ENCODE assay signal across 14 cellular contexts in genomic region chr11:8038811-8039529, GRCh38. TPM values are rescaled to one million over a fixed set of nuclear protein-coding genes. Genes with fewer than 3 reads are reported as not detected.
DNase-seq lines count a peak whose midpoint lies in the region; ATAC-seq and TF ChIP-seq lines count a peak whose summit lies in the region.
"Had no signal": no experiment of that assay in that cellular context is flagged by ENCODE, and none has a peak within 500 bp of the region (broad histone marks: within the 10 kb centered on the region; RNA-seq: fewer than 3 reads in every experiment).

No MANE protein-coding gene starts in this region.

- H3K27me3 ChIP-seq in BLaER1, result no peaks in the 10 kb centered on the region
- no peaks in the 10 kb centered on the region for H3K27me3 ChIP-seq in right cardiac atrium (ENCODE audit: control insufficient read depth, insufficient read depth)

- intact Hi-C loops in right cardiac atrium (cut with DNase I), result no loop called here

- H3K4me1 Mint-ChIP-seq in WTC11, result no peaks in the 10 kb centered on the region
- H3K4me1 Mint-ChIP-seq in osteocyte (ENCODE audit: unreplicated experiment), result peaks cover 5% of the 10 kb centered on the region
- H3K4me1 Mint-ChIP-seq: CD4-positive, CD25-positive, alpha-beta regulatory T cell had no signal

- POLR2A ChIA-PET in WTC11 (lab: Charles Lee), result no interaction called here

- no peaks in the 10 kb centered on the region for H3K9me3 ChIP-seq in BLaER1
- no peaks in the 10 kb centered on the region for H3K9me3 ChIP-seq in right cardiac atrium (ENCODE audit: control insufficient read depth, low read length)
- H3K9me3 ChIP-seq: A549 had no signal

- DNase-seq in WTC11 (ENCODE audit: low spot score), result no peak
- peak; percentile 45 for DNase-seq in islet precursor cell
- peak; percentile 73 for DNase-seq in osteocyte (ENCODE audit: extremely low spot score, unreplicated experiment)
- no peak for DNase-seq in NCI-H1930 (lab: John Stamatoyannopoulos, UW)
- no peak for DNase-seq in right cardiac atrium
- no peak for DNase-seq in mesenteric fat pad (ENCODE audit: low spot score)
- DNase-seq: CD4-positive, CD25-positive, alpha-beta regulatory T cell; KG1; NCI-H1048; NK-92 treated with Interleukin-12 subunit alpha and Interleukin-12 subunit beta, amount 100 ng/mL, for 24 hours had no signal

- no peaks in the 10 kb centered on the region for H4K20me1 ChIP-seq in BLaER1

- no peaks in the 10 kb centered on the region; the same call in none of the 2 replicates for H3K27me3 Mint-ChIP-seq in WTC11 (ENCODE audit: low read depth)
- peaks cover 36% of the 10 kb centered on the region for H3K27me3 Mint-ChIP-seq in osteocyte (ENCODE audit: unreplicated experiment)

- H3K4me3 ChIP-seq in BLaER1 (no peak overlapping the region), right cardiac atrium (ENCODE audit: low read length) (no peak overlapping the region)
- H3K4me3 ChIP-seq: A549, GM12878 had no signal

- CTCF ChIA-PET in WTC11 (lab: Charles Lee), result interaction anchor here (1.0 to 14.5 kb wide), 4 partner anchors 16 to 60 kb away, joined by 3 to 278 read pairs (median 16); no protein-coding TSS in a partner anchor

- H3K9ac ChIP-seq in BLaER1, result no peak overlapping the region

- peak; percentile 48 for ATAC-seq in WTC11
- ATAC-seq in GM19351 (IDR thresholded peaks at IDR 0.05; ENCODE audit: unreplicated experiment), result no peak
- no peak for ATAC-seq in right cardiac atrium
- ATAC-seq: A549, GM12878 had no signal

- H3K4me1 ChIP-seq in BLaER1 (peaks cover 10% of the 10 kb centered on the region), right cardiac atrium (ENCODE audit: control insufficient read depth, insufficient read depth, low read length) (peaks cover 2% of the 10 kb centered on the region)
- H3K4me1 ChIP-seq: A549 had no signal

- H3K4me2 ChIP-seq in BLaER1, result peak overlapping the region; percentile 39
- H3K4me2 ChIP-seq: A549 had no signal

- no peaks in the 10 kb centered on the region for H3K36me3 ChIP-seq in BLaER1

- 85% methylated on average over 12 of the region's 12 CpGs for WGBS in right cardiac atrium

- H3K36me3 Mint-ChIP-seq in WTC11 (no peaks in the 10 kb centered on the region), osteocyte (ENCODE audit: unreplicated experiment) (no peaks in the 10 kb centered on the region)
- H3K36me3 Mint-ChIP-seq: CD4-positive, CD25-positive, alpha-beta regulatory T cell had no signal

- H3K27ac ChIP-seq in BLaER1, result no peak overlapping the region
- no peak overlapping the region for H3K27ac ChIP-seq in right cardiac atrium (ENCODE audit: low read length)
- H3K27ac ChIP-seq: A549 had no signal

- TF ChIP-seq CTCF in WTC11 (IDR thresholded peaks at IDR 0.05), result no peak
- no peak for TF ChIP-seq CTCF in osteocyte (IDR thresholded peaks at IDR 0.05)

- H3K9me3 Mint-ChIP-seq in WTC11 (peaks cover 12% of the 10 kb centered on the region), osteocyte (ENCODE audit: unreplicated experiment) (no peaks in the 10 kb centered on the region)

- no peak overlapping the region for H3K4me3 Mint-ChIP-seq in WTC11
- H3K4me3 Mint-ChIP-seq in osteocyte (ENCODE audit: unreplicated experiment), result no peak overlapping the region
- H3K4me3 Mint-ChIP-seq: CD4-positive, CD25-positive, alpha-beta regulatory T cell had no signal

- H3K27ac Mint-ChIP-seq in WTC11 (no peak overlapping the region), osteocyte (ENCODE audit: unreplicated experiment) (no peak overlapping the region)
- H3K27ac Mint-ChIP-seq: CD4-positive, CD25-positive, alpha-beta regulatory T cell had no signal

TF ChIP-seq in WTC11, 78 proteins besides CTCF, POLR2A, EP300 and RAD21:
- no peak for TF ChIP-seq FOXP1 (CRISPR knock-in tag; IDR thresholded peaks at IDR 0.05; ENCODE audit: borderline replicate concordance)
- TF ChIP-seq ZNF423 (CRISPR knock-in tag; IDR thresholded peaks at IDR 0.05), result no peak
- no peak for TF ChIP-seq ZBTB43 (CRISPR knock-in tag; IDR thresholded peaks at IDR 0.05)
- TF ChIP-seq ESRRA (CRISPR knock-in tag; IDR thresholded peaks at IDR 0.05; ENCODE audit: borderline replicate concordance), result no peak
- no peak for TF ChIP-seq NR1H2 (CRISPR knock-in tag; IDR thresholded peaks at IDR 0.05)
- no peak for TF ChIP-seq JAZF1 (CRISPR knock-in tag; IDR thresholded peaks at IDR 0.05)
- TF ChIP-seq MYBL2 (CRISPR knock-in tag; IDR thresholded peaks at IDR 0.05), result no peak
- TF ChIP-seq, protein P1, sequence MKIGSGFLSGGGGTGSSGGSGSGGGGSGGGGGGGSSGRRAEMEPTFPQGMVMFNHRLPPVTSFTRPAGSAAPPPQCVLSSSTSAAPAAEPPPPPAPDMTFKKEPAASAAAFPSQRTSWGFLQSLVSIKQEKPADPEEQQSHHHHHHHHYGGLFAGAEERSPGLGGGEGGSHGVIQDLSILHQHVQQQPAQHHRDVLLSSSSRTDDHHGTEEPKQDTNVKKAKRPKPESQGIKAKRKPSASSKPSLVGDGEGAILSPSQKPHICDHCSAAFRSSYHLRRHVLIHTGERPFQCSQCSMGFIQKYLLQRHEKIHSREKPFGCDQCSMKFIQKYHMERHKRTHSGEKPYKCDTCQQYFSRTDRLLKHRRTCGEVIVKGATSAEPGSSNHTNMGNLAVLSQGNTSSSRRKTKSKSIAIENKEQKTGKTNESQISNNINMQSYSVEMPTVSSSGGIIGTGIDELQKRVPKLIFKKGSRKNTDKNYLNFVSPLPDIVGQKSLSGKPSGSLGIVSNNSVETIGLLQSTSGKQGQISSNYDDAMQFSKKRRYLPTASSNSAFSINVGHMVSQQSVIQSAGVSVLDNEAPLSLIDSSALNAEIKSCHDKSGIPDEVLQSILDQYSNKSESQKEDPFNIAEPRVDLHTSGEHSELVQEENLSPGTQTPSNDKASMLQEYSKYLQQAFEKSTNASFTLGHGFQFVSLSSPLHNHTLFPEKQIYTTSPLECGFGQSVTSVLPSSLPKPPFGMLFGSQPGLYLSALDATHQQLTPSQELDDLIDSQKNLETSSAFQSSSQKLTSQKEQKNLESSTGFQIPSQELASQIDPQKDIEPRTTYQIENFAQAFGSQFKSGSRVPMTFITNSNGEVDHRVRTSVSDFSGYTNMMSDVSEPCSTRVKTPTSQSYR (CRISPR knock-in tag; IDR thresholded peaks at IDR 0.05), result no peak
- TF ChIP-seq ATF1 (CRISPR knock-in tag; IDR thresholded peaks at IDR 0.05), result no peak
- TF ChIP-seq ZNF317 (CRISPR knock-in tag; IDR thresholded peaks at IDR 0.05; ENCODE audit: borderline replicate concordance, low read depth), result no peak
- TF ChIP-seq RELA (CRISPR knock-in tag; IDR thresholded peaks at IDR 0.05; ENCODE audit: borderline replicate concordance), result no peak
- no peak for TF ChIP-seq GRHL2 (CRISPR knock-in tag; IDR thresholded peaks at IDR 0.05; ENCODE audit: insufficient replicate concordance, severe bottlenecking)
- TF ChIP-seq TEAD1 (CRISPR knock-in tag; IDR thresholded peaks at IDR 0.05), result no peak
- TF ChIP-seq ZNF121 (CRISPR knock-in tag; IDR thresholded peaks at IDR 0.05), result no peak
TF ChIP-seq in WTC11: peak in this region for 0.

RNA-seq across cellular contexts. Expression of gene TUB, which starts 42.0 kb away (rescaled TPM):
- total RNA-seq in WTC11 (2021), result 29.2 to 32.1 TPM (median 30.0 TPM) in 3 replicates
- total RNA-seq in osteocyte, result 7.8 and 8.7 TPM in 2 replicates
- 10 to 100 TPM; 24.8 to 31.2 (median 28.0) TPM for total RNA-seq in right cardiac atrium
- polyA plus RNA-seq in right cardiac atrium, result 10.0 TPM
- 5.9 TPM for total RNA-seq in mesenteric fat pad
- total RNA-seq: GM12878 had no signal

RNA-seq across cellular contexts. Expression of gene EIF3F, which starts 51.8 kb away (rescaled TPM):
- total RNA-seq in WTC11 (2021) (356 to 379 TPM (median 378 TPM) in 3 replicates), osteocyte (327 and 333 TPM in 2 replicates), right cardiac atrium (100 to 1,000 TPM; 152 to 175 (median 159) TPM), mesenteric fat pad (144 TPM)
- 179 TPM for polyA plus RNA-seq in right cardiac atrium

Comparison
In these comparisons a context has a peak if more than half of its experiments do, and no peak if none do; other contexts are left out.
1. DNase-seq: peak in islet precursor cell (single experiment) and osteocyte (single experiment); none in WTC11 (single experiment), NCI-H1930 (0 of 2), right cardiac atrium (0 of 3) and mesenteric fat pad (single experiment).